Comparison of ENCODE assay signal across 8 cellular contexts in genomic region chr7:56051339-56052191, GRCh38. TPM values are rescaled to one million over a fixed set of nuclear protein-coding genes. Genes with fewer than 3 reads are reported as not detected.
DNase-seq lines count a peak whose midpoint lies in the region; ATAC-seq and TF ChIP-seq lines count a peak whose summit lies in the region.

TSS of gene CCT6A (plus strand) at chr7:56051765. CDS start at chr7:56051849, 84 bp downstream.
TSS of gene PSPH (minus strand) at chr7:56051444. CDS start at chr7:56021212, 30,232 bp downstream.

- ATAC-seq in HG03432 (IDR thresholded peaks at IDR 0.05; ENCODE audit: unreplicated experiment) = peak; percentile 97

- no peaks in the 10 kb centered on the region for H3K27me3 ChIP-seq in kidney epithelial cell (ENCODE audit: control insufficient read depth, insufficient read depth, low read length)

- peak; percentile 77 for TF ChIP-seq POLR2A in GM19099 (IDR thresholded peaks at IDR 0.05; ENCODE audit: extremely low read depth, insufficient read length, low read depth)

- peak within 1 kb of the TSS; percentile 98 for H3K4me3 ChIP-seq in kidney epithelial cell (ENCODE audit: low read depth, low read length)

- H3K36me3 ChIP-seq in kidney epithelial cell (ENCODE audit: control insufficient read depth, insufficient read depth, low read length) = no peaks in the 10 kb centered on the region

- TF ChIP-seq CTCF in kidney epithelial cell (IDR thresholded peaks at IDR 0.05; ENCODE audit: insufficient read depth, low read length, poor library complexity, severe bottlenecking) = no peak

- DNase-seq in AG20443 (ENCODE audit: low spot score) = peak; percentile 97
- peak; percentile 100 for DNase-seq in NCI-H510A (lab: John Stamatoyannopoulos, UW)
- DNase-seq in activated CD4-positive, alpha-beta T cell treated with anti-CD3 and anti-CD28 coated beads for 1 hour = peak; percentile 76
- DNase-seq in cerebellum (ENCODE audit: low spot score) = peak; percentile 98
- peak; percentile 92 for DNase-seq in kidney epithelial cell (ENCODE audit: low read depth)
- DNase-seq in stimulated activated CD4-positive, alpha-beta T cell treated with anti-CD3 and anti-CD28 coated beads, Interleukin-15, amount 100 ng/mL, for 48 hours (ENCODE audit: low read depth in 2 of 2) = peak; percentile 86 to 89

RNA-seq across cellular contexts. Expression of gene CCT6A, which starts in this region (rescaled TPM):
- 125 TPM for total RNA-seq in cerebellum
- 171 and 236 TPM in 2 replicates for total RNA-seq in kidney epithelial cell

RNA-seq across cellular contexts. Expression of gene PSPH, which starts in this region (rescaled TPM):
- total RNA-seq in cerebellum (24.9 TPM), kidney epithelial cell (79.6 and 81.4 TPM in 2 replicates)

Comparison
In these comparisons a context has a peak if more than half of its experiments do, and no peak if none do; other contexts are left out.
1. Peak in every context shown above with its lines: DNase-seq, ATAC-seq and H3K4me3 ChIP-seq.